ENCODE assay signal across 9 cellular contexts in the genomic region with DNA sequence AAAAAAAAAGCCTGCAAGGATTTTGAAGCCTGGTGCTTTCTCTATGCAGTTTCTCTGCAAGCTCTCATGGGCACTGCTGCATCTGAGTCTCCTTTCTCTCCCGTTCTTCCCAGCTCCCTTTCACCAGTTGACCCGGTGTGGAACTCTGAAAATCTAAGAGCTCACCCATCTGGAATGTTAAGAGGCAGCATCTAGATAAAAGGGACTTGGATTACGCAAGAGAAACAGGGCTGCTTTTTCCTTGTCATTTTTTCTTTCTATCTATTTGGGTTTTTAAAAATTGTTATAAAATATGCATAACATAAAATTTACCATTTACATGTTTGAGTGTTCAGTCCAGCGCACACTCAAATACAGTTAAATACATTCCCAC.
DNase-seq lines count a peak whose midpoint lies in the region; ATAC-seq and TF ChIP-seq lines count a peak whose summit lies in the region.
"Had no signal": no experiment of that assay in that cellular context is flagged by ENCODE, and none has a peak within 500 bp of the region (broad histone marks: within the 10 kb centered on the region; RNA-seq: fewer than 3 reads in every experiment).

No MANE protein-coding gene starts in this region.

- H3K36me3 ChIP-seq in upper lobe of left lung: no peaks in the 10 kb centered on the region

- DNase-seq in NCI-H345 (lab: John Stamatoyannopoulos, UW) (peak; percentile 36), NCI-H345 treated with DMSO at 0.1 percent for 48 hours (lab: John Stamatoyannopoulos, UW; ENCODE audit: unreplicated experiment) (no peak), astrocyte of the spinal cord (ENCODE audit: low read depth, low spot score) (peak; percentile 41), kidney tubule cell (ENCODE audit: low spot score) (peak; percentile 54), upper lobe of left lung (peak in 1 of 2 donors; percentile 32), OCI-M2 (lab: John Stamatoyannopoulos, UW; ENCODE audit: unreplicated experiment) (no peak)

- no peaks in the 10 kb centered on the region for H3K9me3 ChIP-seq in upper lobe of left lung

- in situ Hi-C loops in astrocyte of the spinal cord (cut with HindIII; ENCODE audit: low sequenced_read_pairs): no loop called here

- peak overlapping the region; percentile 62 to 86 (median 82) for H3K27ac ChIP-seq in upper lobe of left lung
- H3K27ac ChIP-seq: foreskin keratinocyte had no signal

- TF ChIP-seq CTCF in astrocyte of the spinal cord (IDR thresholded peaks at IDR 0.05; ENCODE audit: low read depth, low read length) (no peak), upper lobe of left lung (IDR thresholded peaks at IDR 0.05) (no peak)

- 56 to 68% methylated on average over 4 of the region's 4 CpGs for WGBS in upper lobe of left lung, 2 donors

- H3K4me3 ChIP-seq in astrocyte of the spinal cord (ENCODE audit: low read depth, low read length): no peak overlapping the region
- H3K4me3 ChIP-seq in upper lobe of left lung: no peak overlapping the region

- peaks cover 0 to 26% (median 9%) of the 10 kb centered on the region in 4 donors for H3K4me1 ChIP-seq in upper lobe of left lung
- H3K4me1 ChIP-seq: foreskin keratinocyte had no signal

- TF ChIP-seq POLR2A in upper lobe of left lung (IDR thresholded peaks at IDR 0.05): no peak

- H3K27me3 ChIP-seq in upper lobe of left lung: no peaks in the 10 kb centered on the region
- H3K27me3 ChIP-seq: foreskin keratinocyte had no signal

- no peak for TF ChIP-seq EP300 in upper lobe of left lung (IDR thresholded peaks at IDR 0.05)

- peak; percentile 81 to 89 for ATAC-seq in upper lobe of left lung (ENCODE audit: low FRiP score in 2 of 2)
- no peak for ATAC-seq in GM21367 (IDR thresholded peaks at IDR 0.05; ENCODE audit: unreplicated experiment)
- no peak for ATAC-seq in GM21576 (IDR thresholded peaks at IDR 0.05; ENCODE audit: unreplicated experiment)
- ATAC-seq: foreskin keratinocyte had no signal

Comparison
In these comparisons a context has a peak if more than half of its experiments do, and no peak if none do; other contexts are left out.
1. DNase-seq: peak in NCI-H345 (single experiment), astrocyte of the spinal cord (single experiment) and kidney tubule cell (single experiment); none in NCI-H345 treated with DMSO at 0.1 percent for 48 hours (single experiment) and OCI-M2 (single experiment).
2. ATAC-seq: peak in upper lobe of left lung (2 of 2); none in GM21367 (single experiment) and GM21576 (single experiment).